ENCODE assay signal across 1 cellular context in the genomic region with DNA sequence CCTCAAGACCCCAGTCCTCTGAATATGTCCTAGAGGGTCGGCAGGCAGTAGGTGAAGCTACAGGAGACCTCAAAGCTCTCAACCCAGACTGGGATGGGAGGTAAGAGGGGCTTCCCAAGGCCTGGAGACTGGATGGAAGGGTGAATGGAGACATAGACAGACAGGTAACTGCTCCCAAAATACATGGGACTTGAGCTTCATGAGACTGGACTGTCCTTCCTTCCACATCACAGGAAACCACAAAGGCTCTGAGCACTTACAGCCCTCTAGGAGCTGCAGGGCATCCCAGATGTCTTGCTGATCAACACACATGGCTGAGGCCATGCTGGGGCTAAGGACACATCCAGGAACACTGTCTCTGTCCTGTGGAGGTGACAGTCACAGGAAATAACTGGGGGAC.
TF ChIP-seq lines count a peak whose summit lies in the region.

No MANE protein-coding gene starts in this region.

TF ChIP-seq in A549, 52 proteins besides CTCF, POLR2A, EP300 and RAD21:
- TF ChIP-seq, protein P1, sequence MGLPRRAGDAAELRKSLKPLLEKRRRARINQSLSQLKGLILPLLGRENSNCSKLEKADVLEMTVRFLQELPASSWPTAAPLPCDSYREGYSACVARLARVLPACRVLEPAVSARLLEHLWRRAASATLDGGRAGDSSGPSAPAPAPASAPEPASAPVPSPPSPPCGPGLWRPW (IDR thresholded peaks at IDR 0.05) = no peak
- TF ChIP-seq, protein P2, sequence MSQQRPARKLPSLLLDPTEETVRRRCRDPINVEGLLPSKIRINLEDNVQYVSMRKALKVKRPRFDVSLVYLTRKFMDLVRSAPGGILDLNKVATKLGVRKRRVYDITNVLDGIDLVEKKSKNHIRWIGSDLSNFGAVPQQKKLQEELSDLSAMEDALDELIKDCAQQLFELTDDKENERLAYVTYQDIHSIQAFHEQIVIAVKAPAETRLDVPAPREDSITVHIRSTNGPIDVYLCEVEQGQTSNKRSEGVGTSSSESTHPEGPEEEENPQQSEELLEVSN (IDR thresholded peaks at IDR 0.05; ENCODE audit: borderline replicate concordance, low read depth) = no peak
- TF ChIP-seq, protein P3, sequence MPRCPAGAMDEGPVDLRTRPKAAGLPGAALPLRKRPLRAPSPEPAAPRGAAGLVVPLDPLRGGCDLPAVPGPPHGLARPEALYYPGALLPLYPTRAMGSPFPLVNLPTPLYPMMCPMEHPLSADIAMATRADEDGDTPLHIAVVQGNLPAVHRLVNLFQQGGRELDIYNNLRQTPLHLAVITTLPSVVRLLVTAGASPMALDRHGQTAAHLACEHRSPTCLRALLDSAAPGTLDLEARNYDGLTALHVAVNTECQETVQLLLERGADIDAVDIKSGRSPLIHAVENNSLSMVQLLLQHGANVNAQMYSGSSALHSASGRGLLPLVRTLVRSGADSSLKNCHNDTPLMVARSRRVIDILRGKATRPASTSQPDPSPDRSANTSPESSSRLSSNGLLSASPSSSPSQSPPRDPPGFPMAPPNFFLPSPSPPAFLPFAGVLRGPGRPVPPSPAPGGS (IDR thresholded peaks at IDR 0.05) = no peak
- TF ChIP-seq CHD4 (IDR thresholded peaks at IDR 0.05; ENCODE audit: borderline replicate concordance) (no peak), NFE2L2 (conservative IDR thresholded peaks at IDR 0.05; ENCODE audit: low read length) (no peak), MAFK (IDR thresholded peaks at IDR 0.05; ENCODE audit: partially characterized antibody) (no peak), NR3C1 (IDR thresholded peaks at IDR 0.05) (no peak), HEYL (CRISPR knock-in tag; IDR thresholded peaks at IDR 0.05) (no peak)
- TF ChIP-seq, protein P4, sequence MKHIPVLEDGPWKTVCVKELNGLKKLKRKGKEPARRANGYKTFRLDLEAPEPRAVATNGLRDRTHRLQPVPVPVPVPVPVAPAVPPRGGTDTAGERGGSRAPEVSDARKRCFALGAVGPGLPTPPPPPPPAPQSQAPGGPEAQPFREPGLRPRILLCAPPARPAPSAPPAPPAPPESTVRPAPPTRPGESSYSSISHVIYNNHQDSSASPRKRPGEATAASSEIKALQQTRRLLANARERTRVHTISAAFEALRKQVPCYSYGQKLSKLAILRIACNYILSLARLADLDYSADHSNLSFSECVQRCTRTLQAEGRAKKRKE (CRISPR knock-in tag; IDR thresholded peaks at IDR 0.05; ENCODE audit: low read depth) = no peak
- TF ChIP-seq, protein P5, sequence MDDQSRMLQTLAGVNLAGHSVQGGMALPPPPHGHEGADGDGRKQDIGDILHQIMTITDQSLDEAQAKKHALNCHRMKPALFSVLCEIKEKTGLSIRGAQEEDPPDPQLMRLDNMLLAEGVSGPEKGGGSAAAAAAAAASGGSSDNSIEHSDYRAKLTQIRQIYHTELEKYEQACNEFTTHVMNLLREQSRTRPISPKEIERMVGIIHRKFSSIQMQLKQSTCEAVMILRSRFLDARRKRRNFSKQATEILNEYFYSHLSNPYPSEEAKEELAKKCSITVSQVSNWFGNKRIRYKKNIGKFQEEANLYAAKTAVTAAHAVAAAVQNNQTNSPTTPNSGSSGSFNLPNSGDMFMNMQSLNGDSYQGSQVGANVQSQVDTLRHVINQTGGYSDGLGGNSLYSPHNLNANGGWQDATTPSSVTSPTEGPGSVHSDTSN (IDR thresholded peaks at IDR 0.05) = no peak
